Comparison of ENCODE assay signal across 15 cellular contexts in the genomic region with DNA sequence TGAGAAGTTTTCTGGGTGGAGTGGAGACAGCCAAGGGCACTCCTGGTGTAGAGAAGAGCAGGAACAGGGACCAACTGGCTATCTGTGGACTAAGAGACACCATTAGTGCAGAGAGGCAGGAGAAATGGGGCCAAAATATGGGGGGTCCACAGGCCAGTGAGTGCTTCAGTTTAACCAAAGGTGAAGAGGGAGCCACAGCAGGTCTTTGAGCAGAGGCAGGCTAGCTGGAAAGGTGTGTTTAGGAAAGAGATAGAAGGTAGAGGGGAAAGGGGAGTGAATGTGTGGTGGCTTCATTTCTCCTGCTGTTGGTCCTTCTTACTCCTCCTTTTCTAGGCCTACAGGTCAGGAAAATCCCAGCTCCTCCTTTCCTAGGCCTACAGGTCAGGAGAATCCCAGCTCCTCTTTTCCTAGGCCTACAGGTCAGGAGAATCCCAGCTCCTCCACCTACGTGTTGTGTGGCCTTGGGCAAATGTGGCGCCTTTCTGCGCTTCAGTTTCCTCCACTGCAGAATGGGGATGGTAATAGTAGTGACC. TPM values are rescaled to one million over a fixed set of nuclear protein-coding genes. Genes with fewer than 3 reads are reported as not detected.
DNase-seq lines count a peak whose midpoint lies in the region; ATAC-seq and TF ChIP-seq lines count a peak whose summit lies in the region.
"Had no signal": no experiment of that assay in that cellular context is flagged by ENCODE, and none has a peak within 500 bp of the region (broad histone marks: within the 10 kb centered on the region; RNA-seq: fewer than 3 reads in every experiment).

No MANE protein-coding gene starts in this region.

- H3K36me3 ChIP-seq in esophagus muscularis mucosa: peaks cover under 1 to 12% (median 9%) of the 10 kb centered on the region in 4 donors

- no peaks in the 10 kb centered on the region for H3K9me3 Mint-ChIP-seq in T-helper 1 cell treated with Interleukin-12 subunit alpha and Interleukin-12 subunit beta and Interleukin-4 antibody, amounts not matched to agents 30 μg/mL and 1 μg/mL, for 36 hours
- peaks cover 2% of the 10 kb centered on the region for H3K9me3 Mint-ChIP-seq in activated naive CD8-positive, alpha-beta T cell treated with anti-CD3 and anti-CD28 coated beads, Interleukin-2, amount 10 ng/mL, durations not matched to agents 7 days and 5 days
- H3K9me3 Mint-ChIP-seq in neural crest cell: no peaks in the 10 kb centered on the region

- no peaks in the 10 kb centered on the region for H3K27me3 Mint-ChIP-seq in T-helper 1 cell treated with Interleukin-12 subunit alpha and Interleukin-12 subunit beta and Interleukin-4 antibody, amounts not matched to agents 30 μg/mL and 1 μg/mL, for 36 hours (ENCODE audit: low read depth)
- H3K27me3 Mint-ChIP-seq in activated naive CD8-positive, alpha-beta T cell treated with anti-CD3 and anti-CD28 coated beads, Interleukin-2, amount 10 ng/mL, durations not matched to agents 7 days and 5 days: no peaks in the 10 kb centered on the region
- H3K27me3 Mint-ChIP-seq in neural crest cell (ENCODE audit: low read depth): peaks cover 27% of the 10 kb centered on the region

- peak overlapping the region; percentile 89 for H3K27ac Mint-ChIP-seq in T-helper 1 cell treated with Interleukin-12 subunit alpha and Interleukin-12 subunit beta and Interleukin-4 antibody, amounts not matched to agents 30 μg/mL and 1 μg/mL, for 36 hours
- H3K27ac Mint-ChIP-seq in activated naive CD8-positive, alpha-beta T cell treated with anti-CD3 and anti-CD28 coated beads, Interleukin-2, amount 10 ng/mL, durations not matched to agents 7 days and 5 days: peak overlapping the region; percentile 93
- no peak overlapping the region for H3K27ac Mint-ChIP-seq in neural crest cell (ENCODE audit: unreplicated experiment)

- H3K9me3 ChIP-seq in esophagus muscularis mucosa: no peaks in the 10 kb centered on the region
- H3K9me3 ChIP-seq: spleen had no signal

- H3K4me3 ChIP-seq in LNCaP clone FGC (ENCODE audit: low read depth, low read length): peak overlapping the region; percentile 69
- H3K4me3 ChIP-seq in esophagus muscularis mucosa: no peak overlapping the region

- H3K36me3 Mint-ChIP-seq in T-helper 1 cell treated with Interleukin-12 subunit alpha and Interleukin-12 subunit beta and Interleukin-4 antibody, amounts not matched to agents 30 μg/mL and 1 μg/mL, for 36 hours (ENCODE audit: low read depth): peaks cover 27% of the 10 kb centered on the region
- peaks cover 37% of the 10 kb centered on the region for H3K36me3 Mint-ChIP-seq in activated naive CD8-positive, alpha-beta T cell treated with anti-CD3 and anti-CD28 coated beads, Interleukin-2, amount 10 ng/mL, durations not matched to agents 7 days and 5 days
- H3K36me3 Mint-ChIP-seq in neural crest cell (ENCODE audit: low read depth): peaks cover 5% of the 10 kb centered on the region

- TF ChIP-seq CTCF in LNCaP clone FGC (IDR thresholded peaks at IDR 0.05; ENCODE audit: control insufficient read depth, extremely low read depth, insufficient read depth) (no peak), neural crest cell (conservative IDR thresholded peaks at IDR 0.05) (no peak), esophagus muscularis mucosa (IDR thresholded peaks at IDR 0.05) (no peak)

- H3K4me1 Mint-ChIP-seq in T-helper 1 cell treated with Interleukin-12 subunit alpha and Interleukin-12 subunit beta and Interleukin-4 antibody, amounts not matched to agents 30 μg/mL and 1 μg/mL, for 36 hours (ENCODE audit: low read depth): peaks cover 38% of the 10 kb centered on the region
- peaks cover 34% of the 10 kb centered on the region for H3K4me1 Mint-ChIP-seq in activated naive CD8-positive, alpha-beta T cell treated with anti-CD3 and anti-CD28 coated beads, Interleukin-2, amount 10 ng/mL, durations not matched to agents 7 days and 5 days
- H3K4me1 Mint-ChIP-seq in neural crest cell: peaks cover 32% of the 10 kb centered on the region

- WGBS in esophagus muscularis mucosa: 100% methylated on average over 3 of the region's 3 CpGs

- POLR2A ChIA-PET in activated naive CD8-positive, alpha-beta T cell treated with anti-CD3 and anti-CD28 coated beads, Interleukin-2, amount 10 ng/mL, durations not matched to agents 7 days and 5 days (lab: Charles Lee): interaction anchor here (1.3 to 3.2 kb wide), 9 partner anchors 13 to 241 kb away, joined by 3 to 62 read pairs (median 10); partner anchors contain the start of genes IL11, PPP6R1 and UBE2S

- no peak overlapping the region for H3K27ac ChIP-seq in esophagus muscularis mucosa (replicated peaks in 1 of 4)

- no peak for ATAC-seq in activated naive CD8-positive, alpha-beta T cell treated with anti-CD3 and anti-CD28 coated beads, Interleukin-2, amount 10 ng/mL, durations not matched to agents 7 days and 5 days (ENCODE audit: low read depth)
- ATAC-seq: esophagus mucosa had no signal

- no peak for TF ChIP-seq EP300 in esophagus muscularis mucosa (IDR thresholded peaks at IDR 0.05)

- H3K27me3 ChIP-seq in esophagus muscularis mucosa: peaks cover 0 to 7% (median 2%) of the 10 kb centered on the region in 4 donors

- H3K4me3 Mint-ChIP-seq in T-helper 1 cell treated with Interleukin-12 subunit alpha and Interleukin-12 subunit beta and Interleukin-4 antibody, amounts not matched to agents 30 μg/mL and 1 μg/mL, for 36 hours: peak overlapping the region; percentile 88
- H3K4me3 Mint-ChIP-seq in activated naive CD8-positive, alpha-beta T cell treated with anti-CD3 and anti-CD28 coated beads, Interleukin-2, amount 10 ng/mL, durations not matched to agents 7 days and 5 days: peak overlapping the region; percentile 92
- peak overlapping the region; percentile 78 for H3K4me3 Mint-ChIP-seq in neural crest cell

- intact Hi-C loops in esophagus muscularis mucosa (cut with DNase I): loop anchor here (5.0 kb wide), 2 partner anchors 40 to 80 kb away; no protein-coding TSS in a partner anchor

- peaks cover 28 to 40% (median 37%) of the 10 kb centered on the region in 4 donors for H3K4me1 ChIP-seq in esophagus muscularis mucosa

- TF ChIP-seq POLR2A in esophagus muscularis mucosa (IDR thresholded peaks at IDR 0.05; ENCODE audit: low read depth): no peak

- DNase-seq in T-helper 1 cell (no peak), LNCaP clone FGC (ENCODE audit: low read depth) (no peak), neural crest cell (ENCODE audit: low read depth, low spot score) (no peak), HT-29 (ENCODE audit: low spot score) (no peak), esophagus muscularis mucosa (ENCODE audit: extremely low spot score) (no peak)
- DNase-seq in activated naive CD8-positive, alpha-beta T cell treated with anti-CD3 and anti-CD28 coated beads, Interleukin-2, amount 10 ng/mL, durations not matched to agents 7 days and 5 days: no peak
- no peak for DNase-seq in stimulated activated CD4-positive, alpha-beta T cell treated with anti-CD3 and anti-CD28 coated beads, Interleukin-4, amount 100 ng/mL, for 24 hours
- DNase-seq: 8988T, NCI-H1417, NCI-H774, spleen, SW 1271 had no signal

RNA-seq across cellular contexts. Expression of gene TMEM238, which starts 1.5 kb away (rescaled TPM):
- total RNA-seq in activated naive CD8-positive, alpha-beta T cell treated with anti-CD3 and anti-CD28 coated beads, Interleukin-2, amount 10 ng/mL, durations not matched to agents 7 days and 5 days: 10 to 100 TPM; 17.0 to 19.8 TPM
- 0.40 and 0.71 TPM in 2 replicates for total RNA-seq in neural crest cell
- total RNA-seq in HT-29 (2014; rRNA removed; shearing (Covaris generic)): 87.8 and 92.7 TPM in 2 replicates
- total RNA-seq in esophagus muscularis mucosa: 1 to 10 TPM in 2 of 4 donors, under 1 TPM in 2; 0.83 to 7.5 (median 1.00) TPM

RNA-seq across cellular contexts. Expression of gene RPL28, which starts 3.1 kb away (rescaled TPM):
- 1,000 to 10,000 TPM; 3,030 to 3,043 TPM for total RNA-seq in activated naive CD8-positive, alpha-beta T cell treated with anti-CD3 and anti-CD28 coated beads, Interleukin-2, amount 10 ng/mL, durations not matched to agents 7 days and 5 days
- total RNA-seq in neural crest cell (1,888 and 1,936 TPM in 2 replicates), esophagus muscularis mucosa (100 to 1,000 TPM; 263 to 419 (median 369) TPM)
- total RNA-seq in HT-29 (2014; rRNA removed; shearing (Covaris generic)): 1,121 and 1,134 TPM in 2 replicates

RNA-seq across cellular contexts. Expression of gene TMEM190, which starts 6.0 kb away (rescaled TPM):
- total RNA-seq in activated naive CD8-positive, alpha-beta T cell treated with anti-CD3 and anti-CD28 coated beads, Interleukin-2, amount 10 ng/mL, durations not matched to agents 7 days and 5 days: not detected
- total RNA-seq in neural crest cell (not detected in 2 replicates), esophagus muscularis mucosa (not detected)
- not detected in 2 replicates for total RNA-seq in HT-29 (2014; rRNA removed; shearing (Covaris generic))
- total RNA-seq: bronchial epithelial cell, esophagus mucosa, spleen had no signal

RNA-seq across cellular contexts. Expression of gene IL11, which starts 12.3 kb away (rescaled TPM):
- total RNA-seq in activated naive CD8-positive, alpha-beta T cell treated with anti-CD3 and anti-CD28 coated beads, Interleukin-2, amount 10 ng/mL, durations not matched to agents 7 days and 5 days: under 1 TPM; 0.53 to 0.60 TPM
- total RNA-seq in neural crest cell (0.56 and 0.59 TPM in 2 replicates), esophagus muscularis mucosa (under 1 TPM in 2 of 4 donors, not detected in 2; 0.33 to 0.34 TPM)
- total RNA-seq in HT-29 (2014; rRNA removed; shearing (Covaris generic)): 0.31 and 2.8 TPM in 2 replicates

RNA-seq across cellular contexts. Expression of gene GARIN5B, which starts 19.5 kb away (rescaled TPM):
- not detected for total RNA-seq in activated naive CD8-positive, alpha-beta T cell treated with anti-CD3 and anti-CD28 coated beads, Interleukin-2, amount 10 ng/mL, durations not matched to agents 7 days and 5 days
- total RNA-seq in neural crest cell (not detected in 2 replicates), esophagus muscularis mucosa (not detected)
- total RNA-seq in HT-29 (2014; rRNA removed; shearing (Covaris generic)): not detected in 2 replicates
- total RNA-seq: bronchial epithelial cell, esophagus mucosa, spleen had no signal
